In the genomic region with DNA sequence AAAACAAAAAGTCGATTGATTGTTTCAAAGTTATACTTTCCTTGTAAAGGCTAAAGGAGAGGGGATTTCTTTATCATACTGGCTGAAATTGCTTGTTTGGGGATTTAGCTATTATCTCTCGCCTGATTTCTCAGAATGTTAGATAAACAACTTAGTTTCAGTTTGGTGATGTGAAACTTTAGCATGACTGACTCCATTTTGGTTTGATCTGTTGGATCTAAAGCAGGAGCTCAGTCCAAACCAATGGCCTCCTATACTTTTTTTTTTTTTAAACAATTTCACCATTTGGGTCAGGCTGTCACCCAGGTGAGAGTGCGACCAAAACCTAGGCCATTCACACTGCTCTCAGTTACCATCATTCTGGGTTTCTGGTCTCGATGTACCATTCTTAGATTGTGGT, we compare ENCODE assay signal across 27 cellular contexts.
"Had no signal": no experiment of that assay in that cellular context is flagged by ENCODE, and none has a peak within 500 bp of the region (broad histone marks: within the 10 kb centered on the region; RNA-seq: fewer than 3 reads in every experiment).

No MANE protein-coding gene starts in this region.

- H3K27ac ChIP-seq: stomach, suprapubic skin, testis, thoracic aorta, thyroid gland, tibial artery, tibial nerve, transverse colon, upper lobe of left lung, upper lobe of right lung, uterus, vagina had no signal

- H3K27me3 ChIP-seq: stomach, suprapubic skin, testis, thyroid gland, tibial artery, tibial nerve, transverse colon, upper lobe of left lung, upper lobe of right lung, uterus, vagina had no signal

- H3K36me3 ChIP-seq: stomach, suprapubic skin, thoracic aorta, thyroid gland, tibial artery, tibial nerve, transverse colon, upper lobe of left lung, upper lobe of right lung, uterus, vagina had no signal

- H3K9me3 ChIP-seq: stomach, suprapubic skin, testis, thoracic aorta, thyroid gland, tibial artery, tibial nerve, transverse colon, upper lobe of left lung, upper lobe of right lung, uterus, vagina had no signal

- ATAC-seq: stimulated activated effector memory CD8-positive, alpha-beta T cell treated with anti-CD3 and anti-CD28 coated beads, Interleukin-12 subunit alpha, Interleukin-12 subunit beta, amount 100 ng/mL, for 72 hours; stimulated activated memory B cell treated with anti-CD40 and anti-IgM and Interleukin-4, amounts not matched to agents 10 μg/mL and 1 μg/mL and 100 μg/mL, for 72 hours; stimulated activated naive B cell treated with anti-CD40 and anti-IgM and Interleukin-4, amounts not matched to agents 10 μg/mL and 1 μg/mL and 100 μg/mL, for 72 hours; stimulated activated naive CD8-positive, alpha-beta T cell treated with anti-CD3 and anti-CD28 coated beads, Interleukin-15, amount 100 ng/mL, for 72 hours; stimulated activated naive CD8-positive, alpha-beta T cell treated with anti-CD3 and anti-CD28 coated beads, Interleukin-15, Interleukin-2, amounts not matched to agents 100 U/mL and 50 U/mL, for 24 hours; upper lobe of right lung had no signal

- FAIRE-seq: urothelium cell line had no signal

- DNase-seq: stimulated activated CD4-positive, alpha-beta T cell treated with anti-CD3 and anti-CD28 coated beads, Interleukin-2, amount 100 ng/mL, for 48 hours; stimulated activated CD4-positive, alpha-beta T cell treated with anti-CD3 and anti-CD28 coated beads, Interleukin-4, amount 100 ng/mL, for 1 hour; stimulated activated CD4-positive, alpha-beta T cell treated with anti-CD3 and anti-CD28 coated beads, Interleukin-4, amount 100 ng/mL, for 24 hours; stimulated activated CD4-positive, alpha-beta T cell treated with anti-CD3 and anti-CD28 coated beads, Interleukin-4, amount 100 ng/mL, for 4 hours; stimulated activated CD8-positive, alpha-beta memory T cell treated with anti-CD3 and anti-CD28 coated beads, Interleukin-4, amount 100 ng/mL, for 48 hours; stimulated activated naive B cell treated with anti-CD40 and anti-IgM and Interleukin-4, amounts not matched to agents 10 μg/mL and 1 μg/mL and 100 μg/mL, for 72 hours; stimulated activated naive CD4-positive, alpha-beta T cell; stimulated activated naive CD4-positive, alpha-beta T cell treated with Interleukin-2 at 50 U/mL for 16 hours; stimulated activated naive CD8-positive, alpha-beta T cell treated with anti-CD3 and anti-CD28 coated beads, Interleukin-15, amount 100 ng/mL, for 72 hours; stimulated activated naive CD8-positive, alpha-beta T cell treated with anti-CD3 and anti-CD28 coated beads, Interleukin-15, Interleukin-2, amounts not matched to agents 100 U/mL and 50 U/mL, for 24 hours; stomach; substantia nigra; testis; thyroid gland; tibial artery; transverse colon; trophoblast cell; upper lobe of left lung; upper lobe of right lung; uterus had no signal

- H3K4me3 ChIP-seq: stomach, suprapubic skin, testis, thoracic aorta, thyroid gland, tibial artery, tibial nerve, transverse colon, upper lobe of left lung, upper lobe of right lung, uterus, vagina had no signal

- H3K4me1 ChIP-seq: stomach, suprapubic skin, testis, thyroid gland, tibial artery, tibial nerve, transverse colon, upper lobe of left lung, upper lobe of right lung, uterus, vagina had no signal
